8 cellular contexts compared by ENCODE assay signal in the genomic region with DNA sequence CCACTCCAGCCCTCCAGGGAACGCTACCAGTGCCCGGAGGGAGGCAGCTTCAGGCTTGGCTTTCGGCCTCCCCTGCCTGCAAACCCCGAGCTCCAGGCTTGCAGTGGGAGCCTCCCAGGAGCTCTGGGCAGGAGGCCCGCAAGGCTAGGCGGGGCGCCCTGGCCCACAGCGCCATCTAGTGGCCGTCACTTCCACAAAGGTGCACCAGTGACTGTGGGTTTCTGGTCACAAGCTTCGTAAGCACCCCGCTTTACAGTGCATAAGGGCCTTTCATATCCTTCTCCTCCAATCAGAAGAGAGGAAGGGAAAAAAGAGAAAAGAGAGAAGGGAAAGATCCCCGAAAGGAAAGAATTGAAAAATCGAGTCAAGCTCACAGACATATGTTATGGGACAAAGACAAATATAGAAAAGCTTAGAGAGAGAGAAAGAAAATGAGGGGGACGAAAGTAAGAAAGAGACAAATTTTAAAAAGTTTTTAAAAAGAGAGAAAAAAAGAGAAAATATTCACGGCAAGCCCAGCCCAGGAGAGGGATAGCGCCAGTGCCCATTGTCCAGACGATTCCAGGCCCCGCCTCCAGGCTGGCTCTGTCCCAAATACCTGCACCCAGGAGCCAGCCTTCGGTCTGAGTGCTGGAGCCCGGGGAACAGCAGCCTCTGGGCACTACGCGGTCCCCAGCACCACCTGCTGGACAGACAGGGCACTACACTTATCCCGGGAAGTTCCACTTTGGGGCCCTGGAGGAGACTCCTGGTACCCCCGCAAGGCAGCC.
DNase-seq lines count a peak whose midpoint lies in the region; ATAC-seq, FAIRE-seq and TF ChIP-seq lines count a peak whose summit lies in the region.

No MANE protein-coding gene starts in this region.

- TF ChIP-seq POLR2A in upper lobe of left lung (IDR thresholded peaks at IDR 0.05): no peak

- 10 to 12% methylated on average over 16 to 24 of the region's 24 CpGs for WGBS in upper lobe of left lung, 2 donors

- H3K9me3 ChIP-seq in left ventricle myocardium inferior (replicated peaks): no peaks in the 10 kb centered on the region
- no peaks in the 10 kb centered on the region for H3K9me3 ChIP-seq in upper lobe of left lung

- H3K27ac ChIP-seq in left ventricle myocardium inferior (replicated peaks) (no peak overlapping the region), upper lobe of left lung (no peak overlapping the region)

- TF ChIP-seq EP300 in upper lobe of left lung (IDR thresholded peaks at IDR 0.05): no peak

- FAIRE-seq in GM19239 (lab: Jason Lieb, UNC): peak; percentile 33

- H3K4me1 ChIP-seq in left ventricle myocardium inferior (peaks cover 23% of the 10 kb centered on the region), upper lobe of left lung (peaks cover 17 to 24% (median 20%) of the 10 kb centered on the region in 4 donors)

- H3K27me3 ChIP-seq in left ventricle myocardium inferior (ENCODE audit: low read depth) (no peaks in the 10 kb centered on the region), upper lobe of left lung (no peaks in the 10 kb centered on the region)

- peaks cover 4% of the 10 kb centered on the region for H3K36me3 ChIP-seq in left ventricle myocardium inferior
- H3K36me3 ChIP-seq in upper lobe of left lung: peaks cover 0 to 23% (median 21%) of the 10 kb centered on the region in 4 donors

- ATAC-seq in upper lobe of left lung (ENCODE audit: low FRiP score in 2 of 2): peak; percentile 91 to 93

- H3K4me3 ChIP-seq in left ventricle myocardium inferior (peak overlapping the region; percentile 53), upper lobe of left lung (peak overlapping the region in 1 of 4 donors; percentile 25)

- TF ChIP-seq CTCF in left ventricle myocardium inferior (IDR thresholded peaks at IDR 0.05; ENCODE audit: borderline replicate concordance) (peak; percentile 79), upper lobe of left lung (IDR thresholded peaks at IDR 0.05) (peak; percentile 70 to 92 (median 86))

- intact Hi-C loops in left ventricle myocardium inferior (cut with micrococcal nuclease): loop anchor here (5.0 kb wide), 1 partner anchor 943 kb away; no protein-coding TSS in a partner anchor
- intact Hi-C loops in posterior cingulate gyrus (cut with DNase I): loop anchor here (1.0 to 5.0 kb wide), 3 partner anchors 834 to 957 kb away; no protein-coding TSS in a partner anchor

- DNase-seq in AG08395 (ENCODE audit: low spot score) (peak; percentile 89), GM19239 (ENCODE audit: insufficient read length, low spot score) (peak; percentile 84), NCI-H1417 treated with DMSO at 0.1 percent for 48 hours (lab: John Stamatoyannopoulos, UW) (peak; percentile 38), T-helper 1 cell (peak; percentile 42 to 64 (median 58)), amniotic epithelial cell (ENCODE audit: low read depth) (peak; percentile 81), left ventricle myocardium inferior (peak; percentile 85), posterior cingulate gyrus (peak; percentile 81 to 98 (median 90)), upper lobe of left lung (peak; percentile 85 to 95)

Comparison
In these comparisons a context has a peak if more than half of its experiments do, and no peak if none do; other contexts are left out.
1. DNase-seq: peak in every context shown above with its lines; median percentile 90 in upper lobe of left lung; 90 in posterior cingulate gyrus; 89 in AG08395; 85 in left ventricle myocardium inferior; 84 in GM19239; 81 in amniotic epithelial cell; 58 in T-helper 1 cell; 38 in NCI-H1417 treated with DMSO at 0.1 percent for 48 hours.